ENCODE assay signal across 1 cellular context in genomic region chr3:152330565-152330964, GRCh38.
A peak's percentile ranks its signal among the peaks of the same experiment; 100 is the strongest.
TF ChIP-seq lines count a peak whose summit lies in the region.

No MANE protein-coding gene starts in this region.

TF ChIP-seq in K562, 482 proteins besides CTCF, POLR2A, EP300 and RAD21 (continued from another document and continues in another):
- TF ChIP-seq CREB3L1 (IDR thresholded peaks at IDR 0.05; ENCODE audit: borderline replicate concordance, low read depth): no peak
- no peak for TF ChIP-seq SMAD2 (IDR thresholded peaks at IDR 0.05; ENCODE audit: low read depth, low read length)
- peak in 1 of 2 experiments; percentile 40; a peak in 1 of 4 replicates for TF ChIP-seq KDM1A (IDR thresholded peaks at IDR 0.05)
- TF ChIP-seq, protein P1, sequence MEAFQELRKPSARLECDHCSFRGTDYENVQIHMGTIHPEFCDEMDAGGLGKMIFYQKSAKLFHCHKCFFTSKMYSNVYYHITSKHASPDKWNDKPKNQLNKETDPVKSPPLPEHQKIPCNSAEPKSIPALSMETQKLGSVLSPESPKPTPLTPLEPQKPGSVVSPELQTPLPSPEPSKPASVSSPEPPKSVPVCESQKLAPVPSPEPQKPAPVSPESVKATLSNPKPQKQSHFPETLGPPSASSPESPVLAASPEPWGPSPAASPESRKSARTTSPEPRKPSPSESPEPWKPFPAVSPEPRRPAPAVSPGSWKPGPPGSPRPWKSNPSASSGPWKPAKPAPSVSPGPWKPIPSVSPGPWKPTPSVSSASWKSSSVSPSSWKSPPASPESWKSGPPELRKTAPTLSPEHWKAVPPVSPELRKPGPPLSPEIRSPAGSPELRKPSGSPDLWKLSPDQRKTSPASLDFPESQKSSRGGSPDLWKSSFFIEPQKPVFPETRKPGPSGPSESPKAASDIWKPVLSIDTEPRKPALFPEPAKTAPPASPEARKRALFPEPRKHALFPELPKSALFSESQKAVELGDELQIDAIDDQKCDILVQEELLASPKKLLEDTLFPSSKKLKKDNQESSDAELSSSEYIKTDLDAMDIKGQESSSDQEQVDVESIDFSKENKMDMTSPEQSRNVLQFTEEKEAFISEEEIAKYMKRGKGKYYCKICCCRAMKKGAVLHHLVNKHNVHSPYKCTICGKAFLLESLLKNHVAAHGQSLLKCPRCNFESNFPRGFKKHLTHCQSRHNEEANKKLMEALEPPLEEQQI (IDR thresholded peaks at IDR 0.05): peak; percentile 86
- TF ChIP-seq ZNF318 (IDR thresholded peaks at IDR 0.05; ENCODE audit: borderline replicate concordance in 1 of 2, low read depth in 1 of 2): no peak
- TF ChIP-seq ETS2 (tag; IDR thresholded peaks at IDR 0.05; ENCODE audit: borderline replicate concordance, poor library complexity, severe bottlenecking): no peak
- TF ChIP-seq, protein P2, sequence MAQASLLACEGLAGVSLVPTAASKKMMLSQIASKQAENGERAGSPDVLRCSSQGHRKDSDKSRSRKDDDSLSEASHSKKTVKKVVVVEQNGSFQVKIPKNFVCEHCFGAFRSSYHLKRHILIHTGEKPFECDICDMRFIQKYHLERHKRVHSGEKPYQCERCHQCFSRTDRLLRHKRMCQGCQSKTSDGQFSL (CRISPR knock-in tag; IDR thresholded peaks at IDR 0.05): no peak
- TF ChIP-seq, protein P2 (tag; IDR thresholded peaks at IDR 0.05): peak in 1 of 2 experiments; percentile 63; a peak in 1 of 4 replicates
- TF ChIP-seq, protein P3, sequence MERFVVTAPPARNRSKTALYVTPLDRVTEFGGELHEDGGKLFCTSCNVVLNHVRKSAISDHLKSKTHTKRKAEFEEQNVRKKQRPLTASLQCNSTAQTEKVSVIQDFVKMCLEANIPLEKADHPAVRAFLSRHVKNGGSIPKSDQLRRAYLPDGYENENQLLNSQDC (CRISPR knock-in tag; IDR thresholded peaks at IDR 0.05): no peak
- peak; percentile 81 for TF ChIP-seq ARID1B (IDR thresholded peaks at IDR 0.05)
- TF ChIP-seq, protein P4, sequence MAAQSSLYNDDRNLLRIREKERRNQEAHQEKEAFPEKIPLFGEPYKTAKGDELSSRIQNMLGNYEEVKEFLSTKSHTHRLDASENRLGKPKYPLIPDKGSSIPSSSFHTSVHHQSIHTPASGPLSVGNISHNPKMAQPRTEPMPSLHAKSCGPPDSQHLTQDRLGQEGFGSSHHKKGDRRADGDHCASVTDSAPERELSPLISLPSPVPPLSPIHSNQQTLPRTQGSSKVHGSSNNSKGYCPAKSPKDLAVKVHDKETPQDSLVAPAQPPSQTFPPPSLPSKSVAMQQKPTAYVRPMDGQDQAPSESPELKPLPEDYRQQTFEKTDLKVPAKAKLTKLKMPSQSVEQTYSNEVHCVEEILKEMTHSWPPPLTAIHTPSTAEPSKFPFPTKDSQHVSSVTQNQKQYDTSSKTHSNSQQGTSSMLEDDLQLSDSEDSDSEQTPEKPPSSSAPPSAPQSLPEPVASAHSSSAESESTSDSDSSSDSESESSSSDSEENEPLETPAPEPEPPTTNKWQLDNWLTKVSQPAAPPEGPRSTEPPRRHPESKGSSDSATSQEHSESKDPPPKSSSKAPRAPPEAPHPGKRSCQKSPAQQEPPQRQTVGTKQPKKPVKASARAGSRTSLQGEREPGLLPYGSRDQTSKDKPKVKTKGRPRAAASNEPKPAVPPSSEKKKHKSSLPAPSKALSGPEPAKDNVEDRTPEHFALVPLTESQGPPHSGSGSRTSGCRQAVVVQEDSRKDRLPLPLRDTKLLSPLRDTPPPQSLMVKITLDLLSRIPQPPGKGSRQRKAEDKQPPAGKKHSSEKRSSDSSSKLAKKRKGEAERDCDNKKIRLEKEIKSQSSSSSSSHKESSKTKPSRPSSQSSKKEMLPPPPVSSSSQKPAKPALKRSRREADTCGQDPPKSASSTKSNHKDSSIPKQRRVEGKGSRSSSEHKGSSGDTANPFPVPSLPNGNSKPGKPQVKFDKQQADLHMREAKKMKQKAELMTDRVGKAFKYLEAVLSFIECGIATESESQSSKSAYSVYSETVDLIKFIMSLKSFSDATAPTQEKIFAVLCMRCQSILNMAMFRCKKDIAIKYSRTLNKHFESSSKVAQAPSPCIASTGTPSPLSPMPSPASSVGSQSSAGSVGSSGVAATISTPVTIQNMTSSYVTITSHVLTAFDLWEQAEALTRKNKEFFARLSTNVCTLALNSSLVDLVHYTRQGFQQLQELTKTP (IDR thresholded peaks at IDR 0.05; ENCODE audit: low read depth in 1 of 2, partially characterized antibody in 2 of 2): no peak
- no peak for TF ChIP-seq COPS2 (conservative IDR thresholded peaks at IDR 0.05)
- TF ChIP-seq CAMTA2 (CRISPR knock-in tag; conservative IDR thresholded peaks at IDR 0.05): no peak
- TF ChIP-seq HNRNPK (IDR thresholded peaks at IDR 0.05; ENCODE audit: low read depth, low read length, poor library complexity, severe bottlenecking): no peak
- no peak for TF ChIP-seq NR4A1 (CRISPR knock-in tag; IDR thresholded peaks at IDR 0.05)
- TF ChIP-seq NR4A1 (tag; IDR thresholded peaks at IDR 0.05): no peak
- no peak for TF ChIP-seq TGIF2 (CRISPR knock-in tag; IDR thresholded peaks at IDR 0.05)
- no peak for TF ChIP-seq ZNF77 (CRISPR knock-in tag; IDR thresholded peaks at IDR 0.05)
- TF ChIP-seq, protein P5, sequence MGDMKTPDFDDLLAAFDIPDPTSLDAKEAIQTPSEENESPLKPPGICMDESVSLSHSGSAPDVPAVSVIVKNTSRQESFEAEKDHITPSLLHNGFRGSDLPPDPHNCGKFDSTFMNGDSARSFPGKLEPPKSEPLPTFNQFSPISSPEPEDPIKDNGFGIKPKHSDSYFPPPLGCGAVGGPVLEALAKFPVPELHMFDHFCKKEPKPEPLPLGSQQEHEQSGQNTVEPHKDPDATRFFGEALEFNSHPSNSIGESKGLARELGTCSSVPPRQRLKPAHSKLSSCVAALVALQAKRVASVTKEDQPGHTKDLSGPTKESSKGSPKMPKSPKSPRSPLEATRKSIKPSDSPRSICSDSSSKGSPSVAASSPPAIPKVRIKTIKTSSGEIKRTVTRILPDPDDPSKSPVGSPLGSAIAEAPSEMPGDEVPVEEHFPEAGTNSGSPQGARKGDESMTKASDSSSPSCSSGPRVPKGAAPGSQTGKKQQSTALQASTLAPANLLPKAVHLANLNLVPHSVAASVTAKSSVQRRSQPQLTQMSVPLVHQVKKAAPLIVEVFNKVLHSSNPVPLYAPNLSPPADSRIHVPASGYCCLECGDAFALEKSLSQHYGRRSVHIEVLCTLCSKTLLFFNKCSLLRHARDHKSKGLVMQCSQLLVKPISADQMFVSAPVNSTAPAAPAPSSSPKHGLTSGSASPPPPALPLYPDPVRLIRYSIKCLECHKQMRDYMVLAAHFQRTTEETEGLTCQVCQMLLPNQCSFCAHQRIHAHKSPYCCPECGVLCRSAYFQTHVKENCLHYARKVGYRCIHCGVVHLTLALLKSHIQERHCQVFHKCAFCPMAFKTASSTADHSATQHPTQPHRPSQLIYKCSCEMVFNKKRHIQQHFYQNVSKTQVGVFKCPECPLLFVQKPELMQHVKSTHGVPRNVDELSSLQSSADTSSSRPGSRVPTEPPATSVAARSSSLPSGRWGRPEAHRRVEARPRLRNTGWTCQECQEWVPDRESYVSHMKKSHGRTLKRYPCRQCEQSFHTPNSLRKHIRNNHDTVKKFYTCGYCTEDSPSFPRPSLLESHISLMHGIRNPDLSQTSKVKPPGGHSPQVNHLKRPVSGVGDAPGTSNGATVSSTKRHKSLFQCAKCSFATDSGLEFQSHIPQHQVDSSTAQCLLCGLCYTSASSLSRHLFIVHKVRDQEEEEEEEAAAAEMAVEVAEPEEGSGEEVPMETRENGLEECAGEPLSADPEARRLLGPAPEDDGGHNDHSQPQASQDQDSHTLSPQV (IDR thresholded peaks at IDR 0.05): peak; percentile 87
- TF ChIP-seq CREB1 (IDR thresholded peaks at IDR 0.05): no peak
- no peak for TF ChIP-seq CREB1 (CRISPR knock-in tag; IDR thresholded peaks at IDR 0.05)
- no peak for TF ChIP-seq THRA (IDR thresholded peaks at IDR 0.05)
- TF ChIP-seq, protein P6, sequence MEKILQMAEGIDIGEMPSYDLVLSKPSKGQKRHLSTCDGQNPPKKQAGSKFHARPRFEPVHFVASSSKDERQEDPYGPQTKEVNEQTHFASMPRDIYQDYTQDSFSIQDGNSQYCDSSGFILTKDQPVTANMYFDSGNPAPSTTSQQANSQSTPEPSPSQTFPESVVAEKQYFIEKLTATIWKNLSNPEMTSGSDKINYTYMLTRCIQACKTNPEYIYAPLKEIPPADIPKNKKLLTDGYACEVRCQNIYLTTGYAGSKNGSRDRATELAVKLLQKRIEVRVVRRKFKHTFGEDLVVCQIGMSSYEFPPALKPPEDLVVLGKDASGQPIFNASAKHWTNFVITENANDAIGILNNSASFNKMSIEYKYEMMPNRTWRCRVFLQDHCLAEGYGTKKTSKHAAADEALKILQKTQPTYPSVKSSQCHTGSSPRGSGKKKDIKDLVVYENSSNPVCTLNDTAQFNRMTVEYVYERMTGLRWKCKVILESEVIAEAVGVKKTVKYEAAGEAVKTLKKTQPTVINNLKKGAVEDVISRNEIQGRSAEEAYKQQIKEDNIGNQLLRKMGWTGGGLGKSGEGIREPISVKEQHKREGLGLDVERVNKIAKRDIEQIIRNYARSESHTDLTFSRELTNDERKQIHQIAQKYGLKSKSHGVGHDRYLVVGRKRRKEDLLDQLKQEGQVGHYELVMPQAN (IDR thresholded peaks at IDR 0.05; ENCODE audit: borderline replicate concordance): no peak
- TF ChIP-seq ZNF316 (IDR thresholded peaks at IDR 0.05): no peak
- TF ChIP-seq CBX5 (IDR thresholded peaks at IDR 0.05; ENCODE audit: borderline replicate concordance, low read depth): no peak
- TF ChIP-seq MBD2 (IDR thresholded peaks at IDR 0.05; ENCODE audit: borderline replicate concordance, low read depth): 0 out of 2 replicates have a peak, but pooled peaks have one; percentile 20
- TF ChIP-seq MCM7 (IDR thresholded peaks at IDR 0.05): no peak
- TF ChIP-seq MECOM (CRISPR knock-in tag; IDR thresholded peaks at IDR 0.05): no peak
- TF ChIP-seq KLF6 (CRISPR knock-in tag; IDR thresholded peaks at IDR 0.05; ENCODE audit: borderline replicate concordance): no peak
- no peak for TF ChIP-seq BDP1 (IDR thresholded peaks at IDR 0.05; ENCODE audit: insufficient read depth, insufficient read length)
